26 cellular contexts compared by ENCODE assay signal in the genomic region with DNA sequence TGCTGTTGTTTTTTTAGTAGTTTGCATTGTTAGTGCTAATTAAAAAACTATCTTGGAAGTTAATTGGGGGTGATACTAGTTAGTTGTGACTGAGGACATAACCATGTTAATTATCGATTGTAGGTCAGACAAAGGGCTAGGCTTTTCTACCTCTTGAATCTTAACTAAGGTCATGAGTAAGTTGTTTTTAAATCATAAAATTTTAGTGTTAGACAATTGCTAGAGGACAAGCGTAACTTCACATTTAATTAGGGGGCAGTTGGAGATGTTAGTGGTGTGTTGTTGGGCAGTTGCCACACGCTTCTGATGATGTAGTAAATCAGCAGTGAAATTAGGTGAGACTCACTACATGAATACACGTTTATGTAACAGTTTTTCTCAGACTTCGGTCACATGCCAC.
"Had no signal": no experiment of that assay in that cellular context is flagged by ENCODE, and none has a peak within 500 bp of the region (broad histone marks: within the 10 kb centered on the region; RNA-seq: fewer than 3 reads in every experiment).

No MANE protein-coding gene starts in this region.

- H3K9me3 ChIP-seq: breast epithelium, sigmoid colon, stomach, tibial artery had no signal

- H3K27me3 ChIP-seq: breast epithelium, sigmoid colon, stomach, tibial artery had no signal

- H3K4me3 ChIP-seq: breast epithelium, sigmoid colon, stomach, tibial artery had no signal

- H3K27ac ChIP-seq: breast epithelium, sigmoid colon, stomach, tibial artery had no signal

- ATAC-seq: activated naive CD8-positive, alpha-beta T cell treated with anti-CD3 and anti-CD28 coated beads, Interleukin-2, amount 50 U/mL, for 24 hours; esophagus mucosa; left cardiac atrium; naive thymus-derived CD8-positive, alpha-beta T cell; stimulated activated naive B cell treated with anti-CD40 and anti-IgM and Interleukin-4, amounts not matched to agents 10 μg/mL and 1 μg/mL and 100 μg/mL, for 72 hours had no signal

- H3K4me1 ChIP-seq: breast epithelium had no signal

- DNase-seq: activated CD4-positive, alpha-beta memory T cell treated with anti-CD3 and anti-CD28 coated beads, Interleukin-2, amount 10 ng/mL, durations not matched to agents 7 days and 5 days; activated CD4-positive, alpha-beta T cell treated with anti-CD3 and anti-CD28 coated beads for 1 hour; activated CD4-positive, alpha-beta T cell treated with anti-CD3 and anti-CD28 coated beads, Interleukin-2, amount 10 ng/mL, durations not matched to agents 7 days and 5 days; activated CD8-positive, alpha-beta memory T cell treated with anti-CD3 and anti-CD28 coated beads, Interleukin-2, amount 50 U/mL, for 48 hours; activated naive CD8-positive, alpha-beta T cell treated with anti-CD3 and anti-CD28 coated beads, Interleukin-2, amount 50 U/mL, for 24 hours; activated T-cell treated with anti-CD3 and anti-CD28 coated beads, Interleukin-2, amount 50 U/mL, for 48 hours; amygdala; central memory CD4-positive, alpha-beta T cell; foreskin fibroblast; head of caudate nucleus; hippocampal formation; left cardiac atrium; midbrain; naive thymus-derived CD8-positive, alpha-beta T cell; occipital lobe; sigmoid colon; small intestine; stimulated activated CD4-positive, alpha-beta T cell treated with anti-CD3 and anti-CD28 coated beads, Interleukin-1b, Interleukin-23, amount 100 ng/mL, for 48 hours; stimulated activated CD4-positive, alpha-beta T cell treated with anti-CD3 and anti-CD28 coated beads, Interleukin-4, amount 100 ng/mL, for 4 hours; stimulated activated CD8-positive, alpha-beta memory T cell treated with anti-CD3 and anti-CD28 coated beads, Interleukin-4, amount 100 ng/mL, for 48 hours; stimulated activated naive B cell treated with anti-CD40 and anti-IgM and Interleukin-4, amounts not matched to agents 10 μg/mL and 1 μg/mL and 100 μg/mL, for 72 hours; stomach; T-helper 2 cell; tibial artery had no signal

- H3K36me3 ChIP-seq: breast epithelium, sigmoid colon, stomach, tibial artery had no signal
